39 cellular contexts compared by ENCODE assay signal in the genomic region with DNA sequence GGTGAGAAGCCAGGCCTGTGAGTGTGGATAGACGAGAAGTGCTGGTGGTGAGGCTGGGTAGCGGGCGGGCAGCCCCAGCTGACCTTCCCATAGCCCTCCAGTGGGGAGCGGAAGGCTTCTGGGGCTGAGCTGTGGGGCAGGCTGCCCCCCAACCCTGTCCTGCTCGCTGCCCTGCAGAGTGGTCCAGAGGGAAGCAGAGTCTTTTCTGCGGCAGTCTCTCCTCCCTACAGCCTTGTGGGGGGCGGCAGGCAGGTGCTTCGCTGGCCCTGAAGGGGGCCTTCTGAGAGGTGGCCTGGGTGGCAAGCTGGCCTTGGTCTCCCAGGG. TPM values are rescaled to one million over a fixed set of nuclear protein-coding genes. Genes with fewer than 3 reads are reported as not detected.
"Had no signal": no experiment of that assay in that cellular context is flagged by ENCODE, and none has a peak within 500 bp of the region (broad histone marks: within the 10 kb centered on the region; RNA-seq: fewer than 3 reads in every experiment).

No MANE protein-coding gene starts in this region.

- ATAC-seq: activated naive CD4-positive, alpha-beta T cell treated with anti-CD3 and anti-CD28 coated beads, Interleukin-2, amount 50 U/mL, for 72 hours; activated naive CD8-positive, alpha-beta T cell treated with anti-CD3 and anti-CD28 coated beads, Interleukin-2, amount 50 U/mL, for 24 hours; activated T-cell treated with anti-CD3 and anti-CD28 coated beads, Interleukin-2, amount 50 U/mL, for 4 hours; activated T-cell treated with anti-CD3 and anti-CD28 coated beads, Interleukin-2, amount 50 U/mL, for 72 hours; activated T-helper 17 cell treated with anti-CD3 and anti-CD28 coated beads, Interleukin-2, amount 50 U/mL, for 72 hours; body of pancreas had no signal

- FAIRE-seq: astrocyte, bronchial epithelial cell had no signal

- H3K9me3 ChIP-seq: adrenal gland, ascending aorta, body of pancreas, breast epithelium had no signal

- H3K36me3 ChIP-seq: adrenal gland, breast epithelium had no signal

- H3K27me3 ChIP-seq: adrenal gland, ascending aorta, body of pancreas, brain microvascular endothelial cell, breast epithelium, cardiac muscle cell had no signal

- H3K27ac ChIP-seq: adrenal gland, ascending aorta, body of pancreas, brain microvascular endothelial cell, breast epithelium, cardiac muscle cell had no signal

- DNase-seq: activated effector memory CD4-positive, alpha-beta T cell treated with anti-CD3 and anti-CD28 coated beads, Interleukin-2, amount 50 U/mL, for 16 hours; activated effector memory CD4-positive, alpha-beta T cell treated with Interleukin-2 at 50 U/mL for 16 hours; activated gamma-delta T cell; activated gamma-delta T cell treated with Interleukin-2 at 50 U/mL for 16 hours; activated naive CD4-positive, alpha-beta T cell; activated naive CD4-positive, alpha-beta T cell treated with anti-CD3 and anti-CD28 coated beads for 36 hours; activated naive CD4-positive, alpha-beta T cell treated with anti-CD3 and anti-CD28 coated beads, Interleukin-2, amount 10 ng/mL, durations not matched to agents 7 days and 5 days; activated naive CD4-positive, alpha-beta T cell treated with anti-CD3 and anti-CD28 coated beads, Interleukin-2, amount 50 U/mL, for 16 hours; activated naive CD4-positive, alpha-beta T cell treated with Interleukin-2 at 50 U/mL for 16 hours; activated naive CD8-positive, alpha-beta T cell treated with anti-CD3 and anti-CD28 coated beads for 36 hours; activated naive CD8-positive, alpha-beta T cell treated with anti-CD3 and anti-CD28 coated beads, Interleukin-2, amount 10 ng/mL, durations not matched to agents 7 days and 5 days; activated naive CD8-positive, alpha-beta T cell treated with anti-CD3 and anti-CD28 coated beads, Interleukin-2, amount 50 U/mL, for 24 hours; activated T-cell treated with anti-CD3 and anti-CD28 coated beads, Interleukin-2, amount 50 U/mL, for 1 hour; activated T-cell treated with anti-CD3 and anti-CD28 coated beads, Interleukin-2, amount 50 U/mL, for 24 hours; activated T-cell treated with anti-CD3 and anti-CD28 coated beads, Interleukin-2, amount 50 U/mL, for 4 hours; activated T-cell treated with anti-CD3 and anti-CD28 coated beads, Interleukin-2, amount 50 U/mL, for 48 hours; activated T-cell treated with anti-CD3 and anti-CD28 coated beads, Interleukin-2, amount 50 U/mL, for 72 hours; adrenal gland; amniotic stem cell; amygdala; anterior cingulate cortex; aorta; body of pancreas; brain microvascular endothelial cell; central memory CD4-positive, alpha-beta T cell; cerebellar nuclear complex had no signal

- H3K4me1 ChIP-seq: adrenal gland, ascending aorta, body of pancreas, breast epithelium had no signal

- H3K4me3 ChIP-seq: adrenal gland, ascending aorta, body of pancreas, breast epithelium, cardiac muscle cell had no signal

RNA-seq across cellular contexts. Expression of a gene that starts 8.7 kb away (rescaled TPM):
- total RNA-seq: activated naive CD4-positive, alpha-beta T cell treated with anti-CD3 and anti-CD28 coated beads for 36 hours; activated naive CD4-positive, alpha-beta T cell treated with anti-CD3 and anti-CD28 coated beads, Interleukin-2, amount 50 U/mL, for 72 hours; activated naive CD8-positive, alpha-beta T cell treated with anti-CD3 and anti-CD28 coated beads for 36 hours; activated naive CD8-positive, alpha-beta T cell treated with anti-CD3 and anti-CD28 coated beads, Interleukin-2, amount 10 ng/mL, durations not matched to agents 7 days and 5 days; activated T-cell treated with anti-CD3 and anti-CD28 coated beads, Interleukin-2, amount 50 U/mL, for 4 hours; activated T-helper 1 cell treated with anti-CD3 and anti-CD28 coated beads, Interleukin-12 subunit alpha, Interleukin-12 subunit beta, Interleukin-2, Interleukin-4 antibody, amounts not matched to agents 30 ng/mL and 10 ng/mL and 1 ng/mL, durations not matched to agents 14 hours and 24 hours and 36 hours; activated T-helper 17 cell treated with anti-CD3 and anti-CD28 coated beads, Interleukin-2, amount 50 U/mL, for 72 hours; activated T-helper 2 cell treated with anti-CD3 and anti-CD28 coated beads, Interferon-gamma antibody, Interleukin-2, Interleukin-4, amounts not matched to agents 10 μg/mL and 5 μg/mL and 100 μg/mL, durations not matched to agents 14 hours and 24 hours and 36 hours; adrenal gland; aorta; ascending aorta; body of pancreas; breast epithelium; bronchial epithelial cell; cardiac muscle cell; cardiac septum; cerebellum; chondrocyte had no signal
- polyA plus RNA-seq: adipose tissue, adrenal gland, aorta, cardiac muscle cell had no signal

RNA-seq across cellular contexts. Expression of a gene that starts 14.0 kb away (rescaled TPM):
- total RNA-seq: activated naive CD4-positive, alpha-beta T cell treated with anti-CD3 and anti-CD28 coated beads for 36 hours; activated naive CD8-positive, alpha-beta T cell treated with anti-CD3 and anti-CD28 coated beads for 36 hours; activated naive CD8-positive, alpha-beta T cell treated with anti-CD3 and anti-CD28 coated beads, Interleukin-2, amount 10 ng/mL, durations not matched to agents 7 days and 5 days; activated T-cell treated with anti-CD3 and anti-CD28 coated beads, Interleukin-2, amount 50 U/mL, for 4 hours; activated T-cell treated with anti-CD3 and anti-CD28 coated beads, Interleukin-2, amount 50 U/mL, for 72 hours; activated T-helper 1 cell treated with anti-CD3 and anti-CD28 coated beads, Interleukin-12 subunit alpha, Interleukin-12 subunit beta, Interleukin-2, Interleukin-4 antibody, amounts not matched to agents 30 ng/mL and 10 ng/mL and 1 ng/mL, durations not matched to agents 14 hours and 24 hours and 36 hours; activated T-helper 17 cell treated with anti-CD3 and anti-CD28 coated beads, Interleukin-2, amount 50 U/mL, for 72 hours; activated T-helper 2 cell treated with anti-CD3 and anti-CD28 coated beads, Interferon-gamma antibody, Interleukin-2, Interleukin-4, amounts not matched to agents 10 μg/mL and 5 μg/mL and 100 μg/mL, durations not matched to agents 14 hours and 24 hours and 36 hours; adrenal gland; aorta; ascending aorta; body of pancreas; breast epithelium; bronchial epithelial cell; cardiac muscle cell; cardiac septum; cerebellum; chondrocyte had no signal
- polyA plus RNA-seq: adipose tissue, adrenal gland, aorta, cardiac muscle cell had no signal
